In genomic region chr4:4368821-4369580, GRCh38 we compare ENCODE assay signal across 2 cellular contexts.
TF ChIP-seq lines count a peak whose summit lies in the region.

No MANE protein-coding gene starts in this region.

TF ChIP-seq in IMR-90, 13 proteins besides CTCF, POLR2A, EP300 and RAD21:
- TF ChIP-seq MAFK (IDR thresholded peaks at IDR 0.05; ENCODE audit: low read depth, low read length): no peak
- TF ChIP-seq SMC3 (IDR thresholded peaks at IDR 0.05; ENCODE audit: low read depth, low read length): no peak
- TF ChIP-seq RCOR1 (IDR thresholded peaks at IDR 0.05; ENCODE audit: insufficient replicate concordance, low read length): no peak
- no peak for TF ChIP-seq CHD1 (IDR thresholded peaks at IDR 0.05; ENCODE audit: low read depth, low read length)
- TF ChIP-seq MXI1 (IDR thresholded peaks at IDR 0.05; ENCODE audit: borderline replicate concordance, low read depth, low read length): no peak
- TF ChIP-seq NFE2L2 (IDR thresholded peaks at IDR 0.05; ENCODE audit: low read depth, low read length): no peak
- TF ChIP-seq, protein P1, sequence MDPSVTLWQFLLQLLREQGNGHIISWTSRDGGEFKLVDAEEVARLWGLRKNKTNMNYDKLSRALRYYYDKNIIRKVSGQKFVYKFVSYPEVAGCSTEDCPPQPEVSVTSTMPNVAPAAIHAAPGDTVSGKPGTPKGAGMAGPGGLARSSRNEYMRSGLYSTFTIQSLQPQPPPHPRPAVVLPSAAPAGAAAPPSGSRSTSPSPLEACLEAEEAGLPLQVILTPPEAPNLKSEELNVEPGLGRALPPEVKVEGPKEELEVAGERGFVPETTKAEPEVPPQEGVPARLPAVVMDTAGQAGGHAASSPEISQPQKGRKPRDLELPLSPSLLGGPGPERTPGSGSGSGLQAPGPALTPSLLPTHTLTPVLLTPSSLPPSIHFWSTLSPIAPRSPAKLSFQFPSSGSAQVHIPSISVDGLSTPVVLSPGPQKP (IDR thresholded peaks at IDR 0.05; ENCODE audit: borderline replicate concordance, low read depth, low read length): no peak
- TF ChIP-seq RFX5 (IDR thresholded peaks at IDR 0.05; ENCODE audit: low read depth, low read length): no peak
- no peak for TF ChIP-seq BHLHE40 (IDR thresholded peaks at IDR 0.05; ENCODE audit: low read depth, low read length)
- TF ChIP-seq USF2 (IDR thresholded peaks at IDR 0.05; ENCODE audit: low read depth, low read length): no peak
- no peak for TF ChIP-seq CEBPB (IDR thresholded peaks at IDR 0.05; ENCODE audit: low read depth, low read length)
- TF ChIP-seq MAZ (IDR thresholded peaks at IDR 0.05; ENCODE audit: borderline replicate concordance, low read depth, low read length): no peak
- TF ChIP-seq FOS (IDR thresholded peaks at IDR 0.05; ENCODE audit: low read depth, low read length): no peak
TF ChIP-seq in IMR-90: peak in this region for 0.

TF ChIP-seq in K562, 482 proteins besides CTCF, POLR2A, EP300 and RAD21:
- TF ChIP-seq, protein P2, sequence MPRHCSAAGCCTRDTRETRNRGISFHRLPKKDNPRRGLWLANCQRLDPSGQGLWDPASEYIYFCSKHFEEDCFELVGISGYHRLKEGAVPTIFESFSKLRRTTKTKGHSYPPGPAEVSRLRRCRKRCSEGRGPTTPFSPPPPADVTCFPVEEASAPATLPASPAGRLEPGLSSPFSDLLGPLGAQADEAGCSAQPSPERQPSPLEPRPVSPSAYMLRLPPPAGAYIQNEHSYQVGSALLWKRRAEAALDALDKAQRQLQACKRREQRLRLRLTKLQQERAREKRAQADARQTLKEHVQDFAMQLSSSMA (CRISPR knock-in tag; IDR thresholded peaks at IDR 0.05): no peak
- TF ChIP-seq, protein P3, sequence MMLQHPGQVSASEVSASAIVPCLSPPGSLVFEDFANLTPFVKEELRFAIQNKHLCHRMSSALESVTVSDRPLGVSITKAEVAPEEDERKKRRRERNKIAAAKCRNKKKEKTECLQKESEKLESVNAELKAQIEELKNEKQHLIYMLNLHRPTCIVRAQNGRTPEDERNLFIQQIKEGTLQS (IDR thresholded peaks at IDR 0.05): peak; percentile 14; the same call in 1 of the 2 replicates
- TF ChIP-seq, protein P3 (CRISPR knock-in tag; conservative IDR thresholded peaks at IDR 0.05): no peak
